Comparison of ENCODE assay signal across 8 cellular contexts in the genomic region with DNA sequence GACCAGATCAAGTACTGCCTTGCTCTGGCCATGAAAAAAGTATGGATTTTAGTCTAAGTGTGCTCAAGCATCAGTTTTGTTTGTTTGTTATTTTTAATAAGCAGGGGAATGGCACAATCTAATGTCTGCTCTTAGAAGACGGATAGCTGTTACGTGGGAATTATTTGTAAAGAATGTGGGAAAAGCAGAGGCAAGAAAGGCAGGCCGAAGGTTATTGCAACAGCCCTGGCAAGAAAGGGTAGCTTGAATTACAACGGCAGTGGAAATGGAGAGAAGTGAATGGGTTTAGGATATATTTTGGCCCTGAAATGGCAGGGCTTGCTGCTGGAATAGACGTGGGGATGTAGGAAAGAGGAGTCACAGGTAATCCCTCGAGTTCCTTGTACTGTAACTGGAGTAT. TPM values are rescaled to one million over a fixed set of nuclear protein-coding genes. Genes with fewer than 3 reads are reported as not detected.
DNase-seq lines count a peak whose midpoint lies in the region; ATAC-seq, FAIRE-seq and TF ChIP-seq lines count a peak whose summit lies in the region.

No MANE protein-coding gene starts in this region.

- H3K9ac ChIP-seq in DND-41 (ENCODE audit: low read depth, low read length) = peak overlapping the region; percentile 89

- peaks cover 64% of the 10 kb centered on the region for H3K79me2 ChIP-seq in DND-41 (ENCODE audit: insufficient read depth, low read length)

- WGBS in pancreas, 2 donors = 19 to 29% methylated on average over 6 of the region's 6 CpGs

- no peaks in the 10 kb centered on the region for H3K9me3 ChIP-seq in DND-41 (ENCODE audit: insufficient read depth, low read length, severe bottlenecking)
- no peaks in the 10 kb centered on the region for H3K9me3 ChIP-seq in Panc1 (ENCODE audit: control insufficient read depth, insufficient read depth, low read depth, low read length)
- no peaks in the 10 kb centered on the region for H3K9me3 ChIP-seq in pancreas

- in situ Hi-C loops in Panc1 (cut with HindIII; ENCODE audit: low pct_unique_long_range_greater_than_20kb, low sequenced_read_pairs) = no loop called here

- no TSS peak for BruUV-seq in Panc1 (replicated peaks; lab: Mats Ljungman, UMichigan)

- H3K4me3 ChIP-seq in DND-41 (ENCODE audit: low read depth in 1 of 2, low read length in 2 of 2) (peak overlapping the region; percentile 80 to 94; a peak in 3 of 4 replicates), Panc1 (ENCODE audit: low read depth in 2 of 2, low read length in 2 of 2) (peak overlapping the region; percentile 90 to 96), epithelial cell of proximal tubule (ENCODE audit: low read depth, low read length) (peak overlapping the region; percentile 81), pancreas (peak overlapping the region; percentile 65 to 96 (median 79))

- peak overlapping the region; percentile 94 for H2AFZ ChIP-seq in DND-41 (ENCODE audit: low read depth, low read length)

- POLR2A ChIA-PET in Panc1 (lab: Charles Lee) = no interaction called here

- CTCF ChIA-PET in Panc1 (lab: Charles Lee) = interaction anchor here (1.6 kb wide), 1 partner anchor 11 kb away, joined by 6 read pairs; no protein-coding TSS in a partner anchor

- peak overlapping the region; percentile 99 for H3K4me2 ChIP-seq in DND-41 (ENCODE audit: insufficient read depth, low read length)

- intact Hi-C loops in Panc1 (cut with micrococcal nuclease; ENCODE audit: unreplicated experiment) (no loop called here), pancreas (cut with DNase I) (no loop called here)

- H3K27ac ChIP-seq in DND-41 (ENCODE audit: low read length) (peak overlapping the region; percentile 82), Panc1 (ENCODE audit: low read length) (peak overlapping the region; percentile 90), pancreas (no peak overlapping the region)

- H3K4me1 ChIP-seq in DND-41 (ENCODE audit: insufficient read depth, low read length) (peaks cover 45% of the 10 kb centered on the region), Panc1 (ENCODE audit: control insufficient read depth, insufficient read depth, low read length) (peaks cover 13% of the 10 kb centered on the region), pancreas (peaks cover 0 to 14% (median 5%) of the 10 kb centered on the region in 3 donors)

- H4K20me1 ChIP-seq in DND-41 (ENCODE audit: insufficient read depth, low read length) = peaks cover 22% of the 10 kb centered on the region

- TF ChIP-seq CTCF in DND-41 (IDR thresholded peaks at IDR 0.05; ENCODE audit: borderline replicate concordance, extremely low read depth, low read length, poor library complexity, severe bottlenecking) = no peak
- TF ChIP-seq CTCF in Panc1 (IDR thresholded peaks at IDR 0.05) = no peak
- no peak for TF ChIP-seq CTCF in epithelial cell of proximal tubule (conservative IDR thresholded peaks at IDR 0.05; ENCODE audit: low read depth, low read length)
- no peak for TF ChIP-seq CTCF in pancreas (IDR thresholded peaks at IDR 0.05)

- H3K27me3 ChIP-seq in DND-41 (ENCODE audit: insufficient read depth, low read length, poor library complexity) = no peaks in the 10 kb centered on the region
- H3K27me3 ChIP-seq in Panc1 (ENCODE audit: control insufficient read depth, insufficient read depth, low read length) = no peaks in the 10 kb centered on the region
- no peaks in the 10 kb centered on the region for H3K27me3 ChIP-seq in pancreas

- H3K36me3 ChIP-seq in DND-41 (ENCODE audit: insufficient read depth, low read length) (peaks cover 62% of the 10 kb centered on the region), Panc1 (ENCODE audit: control insufficient read depth, insufficient read depth, low read length) (peaks cover 11% of the 10 kb centered on the region), pancreas (peaks cover 0 to 5% (median 0%) of the 10 kb centered on the region in 3 donors)

- ATAC-seq in DND-41 (ENCODE audit: insufficient read depth, low read depth) (no peak), Panc1 (no peak), pancreas (peak in 1 of 4 donors; percentile 5)

- DNase-seq in DND-41 = no peak
- DNase-seq in Panc1 (ENCODE audit: low read depth, low spot score) = no peak
- no peak for DNase-seq in epithelial cell of proximal tubule (ENCODE audit: low read depth)
- DNase-seq in pancreas = no peak
- DNase-seq in NOMO-1 (lab: John Stamatoyannopoulos, UW; ENCODE audit: unreplicated experiment in 2 of 2) = no peak
- no peak for DNase-seq in amniotic stem cell (lab: John Stamatoyannopoulos, UW)
- DNase-seq in pons (ENCODE audit: low spot score) = no peak
- no peak for DNase-seq in SK-N-DZ (ENCODE audit: low spot score)

- no peak for FAIRE-seq in pancreas (lab: Jason Lieb, UNC)

RNA-seq across cellular contexts. Expression of gene HASPIN, which starts 1.0 kb away (rescaled TPM):
- 10.6 TPM for total RNA-seq in Panc1 (2021; ENCODE audit: unreplicated experiment)
- 2.9 TPM for polyA plus RNA-seq in Panc1 (2012; ENCODE audit: insufficient read length)
- total RNA-seq in epithelial cell of proximal tubule = 12.3 and 15.4 TPM in 2 replicates
- under 1 TPM; 0.05 to 0.31 (median 0.21) TPM for total RNA-seq in pancreas
- polyA plus RNA-seq in pancreas = not detected
- 15.4 and 20.0 TPM in 2 replicates for polyA plus RNA-seq in SK-N-DZ (2014; cell fraction: cytosol; rRNA removed)
- 5.6 TPM in 2 replicates for polyA plus RNA-seq in SK-N-DZ (2014; cell fraction: nucleus; rRNA removed)

RNA-seq across cellular contexts. Expression of gene P2RX5, which starts 26.8 kb away (rescaled TPM):
- 14.9 TPM for total RNA-seq in Panc1 (2021; ENCODE audit: unreplicated experiment)
- polyA plus RNA-seq in Panc1 (2012; ENCODE audit: insufficient read length) = 24.5 TPM
- total RNA-seq in epithelial cell of proximal tubule = 2.3 and 4.8 TPM in 2 replicates
- total RNA-seq in pancreas = 1 to 10 TPM in 1 of 6 donors, under 1 TPM in 5; 0.13 to 1.4 (median 0.47) TPM
- polyA plus RNA-seq in pancreas = 1 to 10 TPM in 1 of 2 donors, under 1 TPM in 1; 0.91 to 1.3 TPM
- 7.1 and 12.2 TPM in 2 replicates for polyA plus RNA-seq in SK-N-DZ (2014; cell fraction: cytosol; rRNA removed)
- polyA plus RNA-seq in SK-N-DZ (2014; cell fraction: nucleus; rRNA removed) = 14.6 and 15.2 TPM in 2 replicates

RNA-seq across cellular contexts. Expression of gene EMC6, which starts 54.1 kb away (rescaled TPM):
- total RNA-seq in Panc1 (2021; ENCODE audit: unreplicated experiment) (65.9 TPM), epithelial cell of proximal tubule (25.6 and 43.7 TPM in 2 replicates), pancreas (10 to 100 TPM; 12.1 to 19.7 (median 14.4) TPM)
- polyA plus RNA-seq in Panc1 (2012; ENCODE audit: insufficient read length) = 54.6 TPM
- 10 to 100 TPM; 30.9 to 34.6 TPM for polyA plus RNA-seq in pancreas
- polyA plus RNA-seq in SK-N-DZ (2014; cell fraction: cytosol; rRNA removed) = 52.3 and 64.4 TPM in 2 replicates
- 29.8 and 34.7 TPM in 2 replicates for polyA plus RNA-seq in SK-N-DZ (2014; cell fraction: nucleus; rRNA removed)

RNA-seq across cellular contexts. Expression of gene TAX1BP3, which starts 54.3 kb away (rescaled TPM):
- total RNA-seq in Panc1 (2021; ENCODE audit: unreplicated experiment) (122 TPM), epithelial cell of proximal tubule (426 and 444 TPM in 2 replicates), pancreas (10 to 100 TPM; 31.4 to 80.6 (median 36.5) TPM)
- polyA plus RNA-seq in Panc1 (2012; ENCODE audit: insufficient read length) = 127 TPM
- polyA plus RNA-seq in pancreas = 10 to 100 TPM; 58.4 to 62.7 TPM
- polyA plus RNA-seq in SK-N-DZ (2014; cell fraction: cytosol; rRNA removed) = 45.7 and 61.2 TPM in 2 replicates
- polyA plus RNA-seq in SK-N-DZ (2014; cell fraction: nucleus; rRNA removed) = 27.5 and 33.3 TPM in 2 replicates

Comparison
In these comparisons a context has a peak if more than half of its experiments do, and no peak if none do; other contexts are left out.
1. H3K27ac ChIP-seq: peak in DND-41 (single experiment) and Panc1 (single experiment); none in pancreas (0 of 4).
2. Peak in every context shown above with its lines, with median percentiles within 50 percentile points of each other: H3K4me3 ChIP-seq.